In genomic region chr16:84649511-84649861, GRCh38 we compare ENCODE assay signal across 8 cellular contexts. TPM values are rescaled to one million over a fixed set of nuclear protein-coding genes. Genes with fewer than 3 reads are reported as not detected.
DNase-seq lines count a peak whose midpoint lies in the region; ATAC-seq and TF ChIP-seq lines count a peak whose summit lies in the region.

No MANE protein-coding gene starts in this region.

- H3K27me3 ChIP-seq in BJ (ENCODE audit: control insufficient read depth, insufficient read depth, low read length) (no peaks in the 10 kb centered on the region), OCI-LY3 (ENCODE audit: low read depth, low read length) (peaks cover 21% of the 10 kb centered on the region), neural cell (ENCODE audit: insufficient read depth, low read depth, low read length) (no peaks in the 10 kb centered on the region), WERI-Rb-1 (ENCODE audit: insufficient read depth, low read depth, severe bottlenecking) (no peaks in the 10 kb centered on the region)

- no peak for ATAC-seq in HG03565 (IDR thresholded peaks at IDR 0.05; ENCODE audit: unreplicated experiment)
- no peak for ATAC-seq in GM19035 (IDR thresholded peaks at IDR 0.05; ENCODE audit: unreplicated experiment)

- H3K9me3 ChIP-seq in OCI-LY3 (ENCODE audit: insufficient read depth, low read length) (no peaks in the 10 kb centered on the region), neural cell (ENCODE audit: low read length) (no peaks in the 10 kb centered on the region), WERI-Rb-1 (ENCODE audit: severe bottlenecking) (no peaks in the 10 kb centered on the region)

- H3K4me3 ChIP-seq in BJ (ENCODE audit: low read depth, low read length) (peak overlapping the region; percentile 82), OCI-LY3 (ENCODE audit: low read length) (peak overlapping the region; percentile 94), epithelial cell of esophagus (ENCODE audit: low read length) (peak overlapping the region; percentile 70), neural cell (ENCODE audit: low read length) (peak overlapping the region; percentile 81), WERI-Rb-1 (ENCODE audit: low read depth, low read length) (no peak overlapping the region)

- H3K36me3 ChIP-seq in BJ (ENCODE audit: control insufficient read depth, insufficient read depth, low read length) = peaks cover 13% of the 10 kb centered on the region
- H3K36me3 ChIP-seq in OCI-LY3 (replicated peaks; ENCODE audit: low read depth, low read length) = peaks cover 4% of the 10 kb centered on the region
- H3K36me3 ChIP-seq in neural cell (ENCODE audit: insufficient read depth, low read length) = no peaks in the 10 kb centered on the region
- no peaks in the 10 kb centered on the region for H3K36me3 ChIP-seq in WERI-Rb-1

- CTCF ChIA-PET in BJ (lab: Yijun Ruan, JAX) = interaction anchor here (0.7 to 3.6 kb wide), 3 partner anchors 21 to 51 kb away, joined by 4 to 13 read pairs (median 6); no protein-coding TSS in a partner anchor

- DNase-seq in BJ (ENCODE audit: low read depth) = no peak
- no peak for DNase-seq in epithelial cell of esophagus (ENCODE audit: low read depth)
- no peak for DNase-seq in WERI-Rb-1
- no peak for DNase-seq in NCI-H187 (lab: John Stamatoyannopoulos, UW)

- H4K20me1 ChIP-seq in OCI-LY3 (ENCODE audit: insufficient read depth, low read length) (no peaks in the 10 kb centered on the region), neural cell (ENCODE audit: insufficient read depth) (no peaks in the 10 kb centered on the region)

- H3F3A ChIP-seq in neural cell (ENCODE audit: insufficient read depth, low read length, poor library complexity, severe bottlenecking) = no peaks in the 10 kb centered on the region

- 0 out of 2 replicates have a peak, but pooled peaks cover 4% of the 10 kb centered on the region for H3K79me2 ChIP-seq in OCI-LY3 (ENCODE audit: low read length)
- no peaks in the 10 kb centered on the region for H3K79me2 ChIP-seq in neural cell (replicated peaks; ENCODE audit: insufficient read depth, low read length)

- H3K27ac ChIP-seq in OCI-LY3 (ENCODE audit: low read length) (no peak overlapping the region), neural cell (ENCODE audit: low read length) (no peak overlapping the region), WERI-Rb-1 (no peak overlapping the region)

- no peak for TF ChIP-seq CTCF in BJ (IDR thresholded peaks at IDR 0.05; ENCODE audit: insufficient read depth, low read depth, low read length)
- TF ChIP-seq CTCF in OCI-LY3 (IDR thresholded peaks at IDR 0.05; ENCODE audit: low read depth, low read length) = no peak
- TF ChIP-seq CTCF in epithelial cell of esophagus (IDR thresholded peaks at IDR 0.05; ENCODE audit: insufficient read depth, low read depth, low read length, missing control alignments) = no peak
- TF ChIP-seq CTCF in neural cell (IDR thresholded peaks at IDR 0.05; ENCODE audit: poor library complexity, severe bottlenecking) = no peak
- no peak for TF ChIP-seq CTCF in WERI-Rb-1 (IDR thresholded peaks at IDR 0.05; ENCODE audit: low read depth, low read length)

- no peak for TF ChIP-seq RAD21 in neural cell (conservative IDR thresholded peaks at IDR 0.05)

- no peaks in the 10 kb centered on the region for H3K9me2 ChIP-seq in neural cell (ENCODE audit: insufficient read depth, low read length)

- POLR2A ChIA-PET in BJ (lab: Charles Lee) = no interaction called here

- H3K9ac ChIP-seq in OCI-LY3 (ENCODE audit: low read length) = no peak overlapping the region
- peak overlapping the region; percentile 68 for H3K9ac ChIP-seq in neural cell (ENCODE audit: low read length)

- H2AFZ ChIP-seq in OCI-LY3 (ENCODE audit: low read depth, low read length) = no peak overlapping the region
- H2AFZ ChIP-seq in neural cell (ENCODE audit: low read depth, low read length) = no peak overlapping the region

- TF ChIP-seq EP300 in neural cell (conservative IDR thresholded peaks at IDR 0.05; ENCODE audit: poor library complexity, severe bottlenecking) = no peak

- peak overlapping the region; percentile 82 for H3K4me2 ChIP-seq in OCI-LY3 (ENCODE audit: low read length)
- peak overlapping the region; percentile 77 for H3K4me2 ChIP-seq in neural cell (ENCODE audit: low read length)

- H3K4me1 ChIP-seq in OCI-LY3 (ENCODE audit: low read length) = peaks cover 10% of the 10 kb centered on the region

TF ChIP-seq in neural cell, 6 proteins besides CTCF, POLR2A, EP300 and RAD21:
- no peak for TF ChIP-seq REST (IDR thresholded peaks at IDR 0.05; ENCODE audit: borderline replicate concordance)
- TF ChIP-seq POLR2AphosphoS5 (IDR thresholded peaks at IDR 0.05) = no peak

RNA-seq across cellular contexts. Expression of gene KLHL36, which starts 1.2 kb away (rescaled TPM):
- polyA plus RNA-seq in BJ (2011; rRNA removed) (33.2 and 43.7 TPM in 2 replicates), neural cell (43.8 and 53.9 TPM in 2 replicates)
- 43.2 and 54.3 TPM in 2 replicates for polyA minus RNA-seq in BJ (2011; rRNA and poly(A)+ RNA removed)
- polyA minus RNA-seq in neural cell = 78.7 and 86.4 TPM in 2 replicates

RNA-seq across cellular contexts. Expression of gene COTL1, which starts 31.6 kb away (rescaled TPM):
- 161 and 166 TPM in 2 replicates for polyA plus RNA-seq in BJ (2011; rRNA removed)
- polyA minus RNA-seq in BJ (2011; rRNA and poly(A)+ RNA removed) = 70.9 and 91.6 TPM in 2 replicates
- polyA plus RNA-seq in neural cell = 86.6 and 91.2 TPM in 2 replicates
- 70.0 and 73.5 TPM in 2 replicates for polyA minus RNA-seq in neural cell

RNA-seq across cellular contexts. Expression of gene USP10, which starts 50.3 kb away (rescaled TPM):
- polyA plus RNA-seq in BJ (2011; rRNA removed) (39.6 and 55.1 TPM in 2 replicates), neural cell (32.9 and 48.9 TPM in 2 replicates)
- 112 and 149 TPM in 2 replicates for polyA minus RNA-seq in BJ (2011; rRNA and poly(A)+ RNA removed)
- polyA minus RNA-seq in neural cell = 77.4 and 89.1 TPM in 2 replicates
